27 cellular contexts compared by ENCODE assay signal in genomic region chr14:48075487-48075886, GRCh38.
"Had no signal": no experiment of that assay in that cellular context is flagged by ENCODE, and none has a peak within 500 bp of the region (broad histone marks: within the 10 kb centered on the region; RNA-seq: fewer than 3 reads in every experiment).

No MANE protein-coding gene starts in this region.

- H3K27ac Mint-ChIP-seq: nephron; neural progenitor cell; progenitor cell of endocrine pancreas; stimulated activated effector memory CD8-positive, alpha-beta T cell treated with anti-CD3 and anti-CD28 coated beads, Interleukin-12 subunit alpha, Interleukin-12 subunit beta, amount 100 ng/mL, for 72 hours; stimulated activated naive B cell treated with anti-CD40 and anti-IgM and Interleukin-4, amounts not matched to agents 10 μg/mL and 1 μg/mL and 100 μg/mL, for 72 hours; stimulated activated naive CD8-positive, alpha-beta T cell treated with anti-CD3 and anti-CD28 coated beads, Interleukin-15, Interleukin-2, amounts not matched to agents 100 ng/mL and 50 ng/mL, for 24 hours had no signal

- H2AFZ ChIP-seq: neural progenitor cell, parathyroid adenoma had no signal

- H3K4me2 ChIP-seq: neural progenitor cell had no signal

- DNase-seq: occipital lobe; ovary; posterior cingulate gyrus; psoas muscle; right cardiac atrium; right lobe of liver; sigmoid colon; small intestine; stimulated activated CD4-positive, alpha-beta T cell treated with anti-CD3 and anti-CD28 coated beads, Interleukin-15, amount 100 ng/mL, for 24 hours; stimulated activated CD4-positive, alpha-beta T cell treated with anti-CD3 and anti-CD28 coated beads, Interleukin-2, amount 100 ng/mL, for 24 hours; stimulated activated CD4-positive, alpha-beta T cell treated with anti-CD3 and anti-CD28 coated beads, Interleukin-2, amount 100 ng/mL, for 48 hours; stimulated activated CD4-positive, alpha-beta T cell treated with anti-CD3 and anti-CD28 coated beads, Interleukin-4, amount 100 ng/mL, for 24 hours; stimulated activated naive B cell treated with anti-CD40 and anti-IgM and Interleukin-4, amounts not matched to agents 10 μg/mL and 1 μg/mL and 100 μg/mL, for 72 hours; stimulated activated naive CD4-positive, alpha-beta T cell treated with Interleukin-2 at 50 U/mL for 16 hours; stomach; thyroid gland; trophoblast cell; upper lobe of left lung had no signal

- H3K79me2 ChIP-seq: parathyroid adenoma had no signal

- H3K36me3 ChIP-seq: neural progenitor cell, ovary, right lobe of liver, sigmoid colon, stomach, thoracic aorta, thyroid gland, tibial nerve, upper lobe of left lung, vagina had no signal

- H3K27me3 Mint-ChIP-seq: progenitor cell of endocrine pancreas; stimulated activated naive B cell treated with anti-CD40 and anti-IgM and Interleukin-4, amounts not matched to agents 10 μg/mL and 1 μg/mL and 100 μg/mL, for 72 hours; stimulated activated naive CD8-positive, alpha-beta T cell treated with anti-CD3 and anti-CD28 coated beads, Interleukin-15, Interleukin-2, amounts not matched to agents 100 ng/mL and 50 ng/mL, for 24 hours had no signal

- H3K4me3 Mint-ChIP-seq: nephron; neural progenitor cell; stimulated activated effector memory CD8-positive, alpha-beta T cell treated with anti-CD3 and anti-CD28 coated beads, Interleukin-12 subunit alpha, Interleukin-12 subunit beta, amount 100 ng/mL, for 72 hours; stimulated activated naive B cell treated with anti-CD40 and anti-IgM and Interleukin-4, amounts not matched to agents 10 μg/mL and 1 μg/mL and 100 μg/mL, for 72 hours; stimulated activated naive CD8-positive, alpha-beta T cell treated with anti-CD3 and anti-CD28 coated beads, Interleukin-15, Interleukin-2, amounts not matched to agents 100 ng/mL and 50 ng/mL, for 24 hours had no signal

- H3K9me3 Mint-ChIP-seq: nephron, neural progenitor cell had no signal

- H3K9ac ChIP-seq: neural progenitor cell, parathyroid adenoma had no signal

- H3K4me1 ChIP-seq: neural progenitor cell, parathyroid adenoma, psoas muscle, right lobe of liver, stomach, thyroid gland, tibial nerve, upper lobe of left lung, vagina had no signal

- H3K27me3 ChIP-seq: neural progenitor cell, ovary, right lobe of liver, sigmoid colon, stomach, thyroid gland, tibial nerve, upper lobe of left lung, vagina had no signal

- H3K4me1 Mint-ChIP-seq: nephron; neural progenitor cell; stimulated activated effector memory CD8-positive, alpha-beta T cell treated with anti-CD3 and anti-CD28 coated beads, Interleukin-12 subunit alpha, Interleukin-12 subunit beta, amount 100 ng/mL, for 72 hours; stimulated activated naive B cell treated with anti-CD40 and anti-IgM and Interleukin-4, amounts not matched to agents 10 μg/mL and 1 μg/mL and 100 μg/mL, for 72 hours had no signal

- H3K27ac ChIP-seq: neural progenitor cell, ovary, parathyroid adenoma, psoas muscle, right lobe of liver, sigmoid colon, stomach, thoracic aorta, thyroid gland, tibial nerve, upper lobe of left lung, vagina had no signal

- H3K36me3 Mint-ChIP-seq: neural progenitor cell; stimulated activated effector memory CD8-positive, alpha-beta T cell treated with anti-CD3 and anti-CD28 coated beads, Interleukin-12 subunit alpha, Interleukin-12 subunit beta, amount 100 ng/mL, for 72 hours; stimulated activated naive B cell treated with anti-CD40 and anti-IgM and Interleukin-4, amounts not matched to agents 10 μg/mL and 1 μg/mL and 100 μg/mL, for 72 hours had no signal

- H3K4me3 ChIP-seq: neural progenitor cell, ovary, psoas muscle, right lobe of liver, sigmoid colon, stomach, thoracic aorta, thyroid gland, tibial nerve, upper lobe of left lung, vagina had no signal

- H3K9me3 ChIP-seq: ovary, psoas muscle, right lobe of liver, sigmoid colon, stomach, thoracic aorta, thyroid gland, tibial nerve, upper lobe of left lung, vagina had no signal

- ATAC-seq: psoas muscle; right cardiac atrium; right lobe of liver; stimulated activated effector memory CD8-positive, alpha-beta T cell treated with anti-CD3 and anti-CD28 coated beads, Interleukin-12 subunit alpha, Interleukin-12 subunit beta, amount 100 ng/mL, for 72 hours; stimulated activated naive B cell treated with anti-CD40 and anti-IgM and Interleukin-4, amounts not matched to agents 10 μg/mL and 1 μg/mL and 100 μg/mL, for 72 hours had no signal
